18 cellular contexts compared by ENCODE assay signal in the genomic region with DNA sequence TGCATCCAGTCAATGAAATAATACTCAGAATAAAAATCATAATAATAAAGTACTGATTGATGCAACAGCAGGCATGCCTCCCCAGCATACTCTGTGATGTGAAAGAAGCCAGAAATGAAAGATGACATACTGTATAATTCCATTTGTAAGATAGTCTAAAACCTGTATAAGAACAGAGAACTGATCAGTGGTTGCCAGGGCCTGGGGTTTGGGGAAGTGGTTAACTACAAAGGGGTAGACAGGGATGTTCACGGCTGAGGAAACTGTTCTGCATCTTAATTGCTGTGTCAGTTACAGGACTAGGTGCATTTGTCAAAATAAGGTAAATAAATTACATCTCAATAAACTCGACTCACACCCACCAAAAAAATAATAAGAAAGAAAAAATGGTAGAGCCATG.
DNase-seq lines count a peak whose midpoint lies in the region; ATAC-seq, FAIRE-seq and TF ChIP-seq lines count a peak whose summit lies in the region.
"Had no signal": no experiment of that assay in that cellular context is flagged by ENCODE, and none has a peak within 500 bp of the region (broad histone marks: within the 10 kb centered on the region; RNA-seq: fewer than 3 reads in every experiment).

No MANE protein-coding gene starts in this region.

- no peak overlapping the region for H2AFZ ChIP-seq in PC-9

- intact Hi-C loops in PC-9 (cut with micrococcal nuclease; ENCODE audit: unreplicated experiment) = no loop called here
- intact Hi-C loops in testis (cut with DNase I; ENCODE audit: low total_unique reads) = no loop called here

- H3K36me3 ChIP-seq in PC-9 (ENCODE audit: low read depth) (no peaks in the 10 kb centered on the region), testis (ENCODE audit: low read depth, missing control alignments) (no peaks in the 10 kb centered on the region)
- H3K36me3 ChIP-seq: right atrium auricular region had no signal

- H4K20me1 ChIP-seq in PC-9 (ENCODE audit: insufficient read depth) = no peaks in the 10 kb centered on the region

- FAIRE-seq in GM12891 (lab: Jason Lieb, UNC) = no peak
- FAIRE-seq: endothelial cell of umbilical vein, kidney had no signal

- no peak overlapping the region for H3K4me2 ChIP-seq in PC-9

- H3K4me3 ChIP-seq in PC-9 (no peak overlapping the region), testis (no peak overlapping the region)
- H3K4me3 ChIP-seq: right atrium auricular region had no signal

- H3K79me2 ChIP-seq in PC-9 (ENCODE audit: low read depth) = no peaks in the 10 kb centered on the region

- ATAC-seq in GM21381 (IDR thresholded peaks at IDR 0.05; ENCODE audit: unreplicated experiment) = peak; percentile 82
- ATAC-seq in HG03521 (IDR thresholded peaks at IDR 0.05; ENCODE audit: unreplicated experiment) = peak; percentile 65
- ATAC-seq in GM19351 (IDR thresholded peaks at IDR 0.05; ENCODE audit: unreplicated experiment) = no peak
- ATAC-seq: HCT116, SK-N-SH treated with all-trans-retinoic acid at 6 μM for 48 hours had no signal

- H3K9me3 ChIP-seq in PC-9 (ENCODE audit: insufficient read depth, low read depth) = no peaks in the 10 kb centered on the region
- no peaks in the 10 kb centered on the region for H3K9me3 ChIP-seq in testis
- H3K9me3 ChIP-seq: right atrium auricular region had no signal

- TF ChIP-seq POLR2A in GM12891 (IDR thresholded peaks at IDR 0.05; ENCODE audit: low read depth, low read length) (no peak), testis (IDR thresholded peaks at IDR 0.05) (no peak)

- DNase-seq in GM12891 (ENCODE audit: insufficient read length, low spot score) (no peak), PC-9 (no peak), AG08396 (ENCODE audit: low spot score) (no peak), NCI-H82 (lab: John Stamatoyannopoulos, UW) (no peak), testis (no peak)
- DNase-seq: activated CD4-positive, alpha-beta T cell treated with anti-CD3 and anti-CD28 coated beads for 4 hours; DMS53; kidney; mammary epithelial cell; NCI-H146; occipital lobe had no signal

- POLR2A ChIA-PET in PC-9 (lab: Charles Lee; ENCODE audit: unreplicated experiment) = no interaction called here

- CTCF ChIA-PET in PC-9 (lab: Charles Lee) = no interaction called here

- no peaks in the 10 kb centered on the region for H3K27me3 ChIP-seq in PC-9 (ENCODE audit: insufficient read depth, low read depth)
- no peaks in the 10 kb centered on the region for H3K27me3 ChIP-seq in testis
- H3K27me3 ChIP-seq: right atrium auricular region had no signal

- no peaks in the 10 kb centered on the region for H3K9me2 ChIP-seq in PC-9 (ENCODE audit: insufficient read depth)

- 84% methylated on average over 2 of the region's 2 CpGs for WGBS in testis, 2 donors

- no TSS peak for BruUV-seq in PC-9 (replicated peaks; lab: Mats Ljungman, UMichigan)

- TF ChIP-seq CTCF in PC-9 (conservative IDR thresholded peaks at IDR 0.05) = no peak
- no peak for TF ChIP-seq CTCF in testis (IDR thresholded peaks at IDR 0.05)

- peaks cover 16% of the 10 kb centered on the region; the same call in 1 of the 2 replicates for H3F3A ChIP-seq in PC-9 (ENCODE audit: insufficient read depth, low read depth)

- H3K4me1 ChIP-seq in PC-9 (replicated peaks; ENCODE audit: insufficient read depth) = peaks cover 15% of the 10 kb centered on the region
- H3K4me1 ChIP-seq in testis = no peaks in the 10 kb centered on the region
- H3K4me1 ChIP-seq: right atrium auricular region had no signal

- H3K27ac ChIP-seq in PC-9 = peak overlapping the region; percentile 71; the same call in 1 of the 2 replicates
- H3K27ac ChIP-seq in testis = no peak overlapping the region
- H3K27ac ChIP-seq: right atrium auricular region had no signal

TF ChIP-seq in GM12891, 5 proteins besides CTCF, POLR2A, EP300 and RAD21:
- TF ChIP-seq SPI1 (IDR thresholded peaks at IDR 0.05; ENCODE audit: low read depth, low read length) (peak; percentile 32), POLR2AphosphoS5 (IDR thresholded peaks at IDR 0.05; ENCODE audit: low read depth, low read length) (no peak), TAF1 (IDR thresholded peaks at IDR 0.05; ENCODE audit: low read depth, low read length) (no peak)
TF ChIP-seq in GM12891: peak in this region for 1.
